Comparison of ENCODE assay signal across 10 cellular contexts in genomic region chr5:127705120-127705892, GRCh38. TPM values are rescaled to one million over a fixed set of nuclear protein-coding genes. Genes with fewer than 3 reads are reported as not detected.
DNase-seq lines count a peak whose midpoint lies in the region; ATAC-seq and TF ChIP-seq lines count a peak whose summit lies in the region.
"Had no signal": no experiment of that assay in that cellular context is flagged by ENCODE, and none has a peak within 500 bp of the region (broad histone marks: within the 10 kb centered on the region; RNA-seq: fewer than 3 reads in every experiment).

No MANE protein-coding gene starts in this region.

- peak; percentile 90 for ATAC-seq in thoracic aorta (ENCODE audit: insufficient number of reproducible peaks, low FRiP score, low read depth)
- ATAC-seq in GM21528 (IDR thresholded peaks at IDR 0.05; ENCODE audit: low FRiP score, unreplicated experiment) = no peak

- CTCF ChIA-PET in PC-9 (lab: Charles Lee) = no interaction called here

- H3K27ac ChIP-seq in PC-9 = no peak overlapping the region
- peak overlapping the region in 1 of 2 donors; percentile 31 for H3K27ac ChIP-seq in thoracic aorta
- H3K27ac ChIP-seq: BLaER1, epithelial cell of prostate had no signal

- H3K27me3 ChIP-seq in PC-9 (ENCODE audit: insufficient read depth, low read depth) = no peaks in the 10 kb centered on the region
- no peaks in the 10 kb centered on the region for H3K27me3 ChIP-seq in thoracic aorta (replicated peaks; ENCODE audit: insufficient read depth)
- H3K27me3 ChIP-seq: BLaER1 had no signal

- POLR2A ChIA-PET in PC-9 (lab: Charles Lee; ENCODE audit: unreplicated experiment) = no interaction called here

- intact Hi-C loops in PC-9 (cut with micrococcal nuclease; ENCODE audit: unreplicated experiment) = no loop called here

- H3K4me1 ChIP-seq in PC-9 (replicated peaks; ENCODE audit: insufficient read depth) (peaks cover 14% of the 10 kb centered on the region), thoracic aorta (ENCODE audit: control insufficient read depth in 1 of 2, low read depth in 2 of 2) (peaks cover 4 to 32% of the 10 kb centered on the region in 2 donors)
- H3K4me1 ChIP-seq: BLaER1 had no signal

- H3F3A ChIP-seq in PC-9 (ENCODE audit: insufficient read depth, low read depth) = no peaks in the 10 kb centered on the region

- peak overlapping the region; percentile 21; the same call in 1 of the 2 replicates for H3K4me2 ChIP-seq in PC-9
- H3K4me2 ChIP-seq: BLaER1 had no signal

- H3K79me2 ChIP-seq in PC-9 (ENCODE audit: low read depth) = no peaks in the 10 kb centered on the region

- no peaks in the 10 kb centered on the region for H3K36me3 ChIP-seq in PC-9 (ENCODE audit: low read depth)
- no peaks in the 10 kb centered on the region for H3K36me3 ChIP-seq in thoracic aorta
- H3K36me3 ChIP-seq: BLaER1 had no signal

- no peaks in the 10 kb centered on the region for H3K9me3 ChIP-seq in PC-9 (ENCODE audit: insufficient read depth, low read depth)
- H3K9me3 ChIP-seq in thoracic aorta = no peaks in the 10 kb centered on the region
- H3K9me3 ChIP-seq: BLaER1 had no signal

- H3K9me2 ChIP-seq in PC-9 (ENCODE audit: insufficient read depth) = no peaks in the 10 kb centered on the region

- DNase-seq in NCI-H2171 treated with DMSO at 0.1 percent for 48 hours (lab: John Stamatoyannopoulos, UW) (peak; percentile 7), NCI-H2171 (lab: John Stamatoyannopoulos, UW) (no peak), PC-9 (peak in 1 of 2 experiments; percentile 65), fibroblast of villous mesenchyme (ENCODE audit: low read depth) (peak; percentile 75), thoracic aorta (ENCODE audit: low spot score) (peak; percentile 33), NCI-H1092 treated with DMSO at 0.1 percent for 48 hours (lab: John Stamatoyannopoulos, UW) (no peak), 8988T (no peak)

- H2AFZ ChIP-seq in PC-9 = no peak overlapping the region

- TF ChIP-seq CTCF in PC-9 (conservative IDR thresholded peaks at IDR 0.05) (no peak), fibroblast of villous mesenchyme (IDR thresholded peaks at IDR 0.05; ENCODE audit: insufficient read depth, low read depth, low read length) (no peak), thoracic aorta (IDR thresholded peaks at IDR 0.05) (no peak)

- BruUV-seq in PC-9 (replicated peaks; lab: Mats Ljungman, UMichigan) = no TSS peak

- no peaks in the 10 kb centered on the region for H4K20me1 ChIP-seq in PC-9 (ENCODE audit: insufficient read depth)
- H4K20me1 ChIP-seq: BLaER1 had no signal

- H3K4me3 ChIP-seq in PC-9 (no peak overlapping the region), fibroblast of villous mesenchyme (ENCODE audit: low read depth, low read length) (no peak overlapping the region), thoracic aorta (no peak overlapping the region)
- H3K4me3 ChIP-seq: BLaER1 had no signal

RNA-seq across cellular contexts. Expression of gene CCDC192, which starts 2.1 kb away (rescaled TPM):
- total RNA-seq in PC-9 (2021) = not detected in 2 replicates
- total RNA-seq in fibroblast of villous mesenchyme = not detected in 2 replicates
- total RNA-seq in thoracic aorta = not detected

RNA-seq across cellular contexts. Expression of gene CTXN3, which starts 56.4 kb away (rescaled TPM):
- total RNA-seq in PC-9 (2021) = not detected in 2 replicates
- total RNA-seq in fibroblast of villous mesenchyme = not detected in 2 replicates
- not detected for total RNA-seq in thoracic aorta

Comparison
In these comparisons a context has a peak if more than half of its experiments do, and no peak if none do; other contexts are left out.
1. DNase-seq: peak in NCI-H2171 treated with DMSO at 0.1 percent for 48 hours (single experiment), fibroblast of villous mesenchyme (single experiment) and thoracic aorta (single experiment); none in NCI-H2171 (single experiment), NCI-H1092 treated with DMSO at 0.1 percent for 48 hours (single experiment) and 8988T (single experiment).